In the genomic region with DNA sequence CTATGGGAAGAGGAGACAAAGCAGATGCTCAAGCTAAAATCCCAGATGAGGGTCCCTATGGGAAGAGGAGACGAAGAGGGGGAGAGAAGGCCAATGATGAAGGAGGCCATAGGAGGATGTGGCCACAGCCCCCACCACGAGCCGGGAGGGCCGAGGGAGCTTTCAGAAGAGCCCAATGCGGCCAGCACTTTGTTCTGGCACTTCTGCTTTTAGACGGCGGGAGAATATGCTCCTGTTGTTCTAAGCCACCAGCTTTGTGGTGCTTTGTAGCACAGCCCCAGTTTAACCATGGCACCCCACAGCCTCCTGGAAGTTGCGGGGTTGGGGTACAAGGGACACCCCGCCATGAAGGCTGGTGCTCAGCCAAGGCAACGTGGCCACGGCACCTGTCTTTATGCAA, we compare ENCODE assay signal across 1 cellular context.
A peak's percentile ranks its signal among the peaks of the same experiment; 100 is the strongest.
TF ChIP-seq lines count a peak whose summit lies in the region.

No MANE protein-coding gene starts in this region.

TF ChIP-seq in K562, 482 proteins besides CTCF, POLR2A, EP300 and RAD21:
- TF ChIP-seq SREBF1 (IDR thresholded peaks at IDR 0.05; ENCODE audit: borderline replicate concordance, low read depth, low read length) (no peak), SPI1 (IDR thresholded peaks at IDR 0.05; ENCODE audit: borderline replicate concordance, low read depth, low read length) (peak; percentile 65; the same call in 1 of the 2 replicates), E2F4 (CRISPR knock-in tag; IDR thresholded peaks at IDR 0.05; ENCODE audit: low read depth) (no peak)
TF ChIP-seq in K562: peak in this region for 1.
